Comparison of ENCODE assay signal across 16 cellular contexts in genomic region chr9:76868897-76869296, GRCh38. TPM values are rescaled to one million over a fixed set of nuclear protein-coding genes. Genes with fewer than 3 reads are reported as not detected.
DNase-seq lines count a peak whose midpoint lies in the region; ATAC-seq and TF ChIP-seq lines count a peak whose summit lies in the region.
"Had no signal": no experiment of that assay in that cellular context is flagged by ENCODE, and none has a peak within 500 bp of the region (broad histone marks: within the 10 kb centered on the region; RNA-seq: fewer than 3 reads in every experiment).

No MANE protein-coding gene starts in this region.

- peaks cover 4 to 93% (median 80%) of the 10 kb centered on the region in 4 donors for H3K4me1 ChIP-seq in esophagus muscularis mucosa

- ATAC-seq in natural killer cell treated with Interleukin-12 subunit alpha and Interleukin-12 subunit beta and Interleukin-15 and Interleukin-18, amount 100 ng/mL, for 72 hours, result no peak
- ATAC-seq in HG02938 (IDR thresholded peaks at IDR 0.05; ENCODE audit: unreplicated experiment) (no peak), HG03378 (IDR thresholded peaks at IDR 0.05; ENCODE audit: unreplicated experiment) (no peak)
- no peak for ATAC-seq in naive thymus-derived CD8-positive, alpha-beta T cell
- ATAC-seq: sciatic nerve; stimulated activated naive CD8-positive, alpha-beta T cell treated with anti-CD3 and anti-CD28 coated beads, Interleukin-15, amount 100 ng/mL, for 72 hours; T-helper 17 cell had no signal

- no peaks in the 10 kb centered on the region for H3K27me3 ChIP-seq in esophagus muscularis mucosa

- H3K36me3 Mint-ChIP-seq in natural killer cell treated with Interleukin-12 subunit alpha and Interleukin-12 subunit beta and Interleukin-15 and Interleukin-18, amount 100 ng/mL, for 72 hours, result no peaks in the 10 kb centered on the region
- no peaks in the 10 kb centered on the region for H3K36me3 Mint-ChIP-seq in naive thymus-derived CD8-positive, alpha-beta T cell

- no peak for TF ChIP-seq EP300 in esophagus muscularis mucosa (IDR thresholded peaks at IDR 0.05)

- H3K4me3 Mint-ChIP-seq in natural killer cell treated with Interleukin-12 subunit alpha and Interleukin-12 subunit beta and Interleukin-15 and Interleukin-18, amount 100 ng/mL, for 72 hours, result no peak overlapping the region
- no peak overlapping the region for H3K4me3 Mint-ChIP-seq in naive thymus-derived CD8-positive, alpha-beta T cell
- H3K4me3 Mint-ChIP-seq: stimulated activated naive CD8-positive, alpha-beta T cell treated with anti-CD3 and anti-CD28 coated beads, Interleukin-15, amount 100 ng/mL, for 72 hours; T-helper 17 cell had no signal

- H3K27ac ChIP-seq in esophagus muscularis mucosa (replicated peaks in 1 of 4), result peak overlapping the region; percentile 77 to 91 (median 88)

- POLR2A ChIA-PET in HEK293T (lab: Yijun Ruan, JAX), result no interaction called here
- POLR2A ChIA-PET in naive thymus-derived CD8-positive, alpha-beta T cell (lab: Charles Lee), result no interaction called here

- peak overlapping the region; percentile 28 to 45 (median 30) for H3K4me3 ChIP-seq in esophagus muscularis mucosa

- 25% methylated on average over 13 of the region's 13 CpGs for WGBS in esophagus muscularis mucosa

- intact Hi-C loops in esophagus muscularis mucosa (cut with DNase I), result no loop called here

- CTCF ChIA-PET in HEK293T (lab: Yijun Ruan, JAX), result no interaction called here

- no peak overlapping the region for H3K27ac Mint-ChIP-seq in natural killer cell treated with Interleukin-12 subunit alpha and Interleukin-12 subunit beta and Interleukin-15 and Interleukin-18, amount 100 ng/mL, for 72 hours
- H3K27ac Mint-ChIP-seq in naive thymus-derived CD8-positive, alpha-beta T cell, result no peak overlapping the region
- H3K27ac Mint-ChIP-seq: stimulated activated naive CD8-positive, alpha-beta T cell treated with anti-CD3 and anti-CD28 coated beads, Interleukin-15, amount 100 ng/mL, for 72 hours; T-helper 17 cell had no signal

- no peaks in the 10 kb centered on the region for H3K36me3 ChIP-seq in esophagus muscularis mucosa

- TF ChIP-seq POLR2A in esophagus muscularis mucosa (IDR thresholded peaks at IDR 0.05; ENCODE audit: low read depth), result no peak

- no peak for DNase-seq in HEK293T (ENCODE audit: extremely low spot score)
- peak; percentile 78 for DNase-seq in NCI-H748 treated with DMSO at 0.1 percent for 48 hours (lab: John Stamatoyannopoulos, UW)
- no peak for DNase-seq in esophagus muscularis mucosa (ENCODE audit: extremely low spot score)
- peak; percentile 56 for DNase-seq in retina
- no peak for DNase-seq in natural killer cell treated with Interleukin-12 subunit alpha and Interleukin-12 subunit beta and Interleukin-15 and Interleukin-18, amount 100 ng/mL, for 72 hours (ENCODE audit: low spot score)
- no peak for DNase-seq in naive thymus-derived CD8-positive, alpha-beta T cell
- DNase-seq: activated effector memory CD4-positive, alpha-beta T cell treated with anti-CD3 and anti-CD28 coated beads, Interleukin-2, amount 50 U/mL, for 16 hours; central memory CD4-positive, alpha-beta T cell; GF-D8; mesendoderm; NCI-H1694 treated with DMSO at 0.1 percent for 48 hours; stimulated activated naive CD8-positive, alpha-beta T cell treated with anti-CD3 and anti-CD28 coated beads, Interleukin-15, amount 100 ng/mL, for 72 hours; T-helper 17 cell had no signal

- peaks cover 23 to 45% of the 10 kb centered on the region in 2 donors for H3K27me3 Mint-ChIP-seq in natural killer cell treated with Interleukin-12 subunit alpha and Interleukin-12 subunit beta and Interleukin-15 and Interleukin-18, amount 100 ng/mL, for 72 hours
- H3K27me3 Mint-ChIP-seq in naive thymus-derived CD8-positive, alpha-beta T cell, result peaks cover 8 to 20% (median 15%) of the 10 kb centered on the region in 5 donors

- no peaks in the 10 kb centered on the region for H3K9me3 ChIP-seq in esophagus muscularis mucosa

- H3K9me3 Mint-ChIP-seq in natural killer cell treated with Interleukin-12 subunit alpha and Interleukin-12 subunit beta and Interleukin-15 and Interleukin-18, amount 100 ng/mL, for 72 hours, result no peaks in the 10 kb centered on the region
- no peaks in the 10 kb centered on the region for H3K9me3 Mint-ChIP-seq in naive thymus-derived CD8-positive, alpha-beta T cell
- H3K9me3 Mint-ChIP-seq: stimulated activated naive CD8-positive, alpha-beta T cell treated with anti-CD3 and anti-CD28 coated beads, Interleukin-15, amount 100 ng/mL, for 72 hours had no signal

- no peaks in the 10 kb centered on the region for H3K4me1 Mint-ChIP-seq in natural killer cell treated with Interleukin-12 subunit alpha and Interleukin-12 subunit beta and Interleukin-15 and Interleukin-18, amount 100 ng/mL, for 72 hours (ENCODE audit: low read depth in 2 of 2)
- peaks cover 0 to 7% (median 4%) of the 10 kb centered on the region in 4 donors for H3K4me1 Mint-ChIP-seq in naive thymus-derived CD8-positive, alpha-beta T cell

- no peak for TF ChIP-seq CTCF in esophagus muscularis mucosa (IDR thresholded peaks at IDR 0.05)

TF ChIP-seq in HEK293T, 16 proteins besides CTCF, POLR2A, EP300 and RAD21:
- no peak for TF ChIP-seq ZNF384 (IDR thresholded peaks at IDR 0.05)
- no peak for TF ChIP-seq TARDBP (IDR thresholded peaks at IDR 0.05)
- peak; percentile 29 for TF ChIP-seq PKNOX1 (IDR thresholded peaks at IDR 0.05)

RNA-seq across cellular contexts. Expression of gene PRUNE2, which starts 37.0 kb away (rescaled TPM):
- total RNA-seq in esophagus muscularis mucosa, result 100 to 1,000 TPM; 586 to 728 (median 654) TPM
- total RNA-seq in natural killer cell treated with Interleukin-12 subunit alpha and Interleukin-12 subunit beta and Interleukin-15 and Interleukin-18, amount 100 ng/mL, for 72 hours, result under 1 TPM; 0.45 to 0.57 TPM
- not detected for total RNA-seq in naive thymus-derived CD8-positive, alpha-beta T cell
- not detected for polyA plus RNA-seq in naive thymus-derived CD8-positive, alpha-beta T cell

Comparison
In these comparisons a context has a peak if more than half of its experiments do, and no peak if none do; other contexts are left out.
1. DNase-seq: peak in NCI-H748 treated with DMSO at 0.1 percent for 48 hours (single experiment) and retina (single experiment); none in HEK293T (single experiment), esophagus muscularis mucosa (single experiment), natural killer cell treated with Interleukin-12 subunit alpha and Interleukin-12 subunit beta and Interleukin-15 and Interleukin-18, amount 100 ng/mL, for 72 hours (single experiment) and naive thymus-derived CD8-positive, alpha-beta T cell (0 of 10).
2. RNA of gene PRUNE2, which starts 37.0 kb away (total RNA-seq): 586 to 728 TPM in esophagus muscularis mucosa; 0.45 to 0.57 TPM in natural killer cell treated with Interleukin-12 subunit alpha and Interleukin-12 subunit beta and Interleukin-15 and Interleukin-18, amount 100 ng/mL, for 72 hours and not detected in naive thymus-derived CD8-positive, alpha-beta T cell; every median in the first group is over 100 times any median in the second.